ENCODE assay signal across 15 cellular contexts in the genomic region with DNA sequence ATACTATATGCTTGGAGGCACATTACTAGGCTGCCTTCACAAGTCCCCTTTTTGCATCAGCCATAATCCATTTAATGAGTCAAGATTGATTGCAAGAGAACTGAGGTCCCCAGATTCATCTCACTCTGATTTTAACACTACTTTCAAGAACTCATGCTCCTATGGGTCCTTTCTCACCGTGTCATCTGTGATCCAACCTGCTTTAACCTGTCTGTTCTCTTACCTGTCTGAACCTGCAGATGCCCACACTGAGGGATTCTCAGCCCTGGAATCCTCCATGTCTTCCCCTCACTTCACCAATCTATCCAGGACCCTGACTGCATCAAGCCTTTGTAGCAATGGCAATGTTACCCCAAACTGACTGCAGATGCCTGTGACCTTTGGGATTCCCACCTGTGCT. TPM values are rescaled to one million over a fixed set of nuclear protein-coding genes. Genes with fewer than 3 reads are reported as not detected.
A peak's percentile ranks its signal among the peaks of the same experiment; 100 is the strongest.
DNase-seq lines count a peak whose midpoint lies in the region; TF ChIP-seq lines count a peak whose summit lies in the region.
"Had no signal": no experiment of that assay in that cellular context is flagged by ENCODE, and none has a peak within 500 bp of the region (broad histone marks: within the 10 kb centered on the region; RNA-seq: fewer than 3 reads in every experiment).

No MANE protein-coding gene starts in this region.

- no peak overlapping the region for H3K27ac ChIP-seq in mammary epithelial cell (ENCODE audit: insufficient read depth, low read depth, low read length)
- no peak overlapping the region for H3K27ac ChIP-seq in mesenchymal stem cell (ENCODE audit: low read length, poor library complexity, severe bottlenecking)
- H3K27ac ChIP-seq: 22Rv1, A549, C4-2B, GM23248 had no signal

- H2BK12ac ChIP-seq in mesenchymal stem cell (ENCODE audit: low read length in 2 of 2) = peak overlapping the region; percentile 55 to 74

- H3K27me3 Mint-ChIP-seq in MCF 10A (ENCODE audit: insufficient read depth, unreplicated experiment) = peaks cover 67% of the 10 kb centered on the region

- H3K4me2 ChIP-seq in mammary epithelial cell (ENCODE audit: insufficient read depth, low read depth, low read length) (no peak overlapping the region), mesenchymal stem cell (ENCODE audit: low read length, poor library complexity, severe bottlenecking) (no peak overlapping the region)
- H3K4me2 ChIP-seq: A549 had no signal

- TF ChIP-seq CTCF in mammary epithelial cell (conservative IDR thresholded peaks at IDR 0.05 in 1 of 2, IDR thresholded peaks at IDR 0.05 in 1 of 2; ENCODE audit: extremely low read depth in 1 of 2, insufficient read depth in 1 of 2, low read depth in 1 of 2, low read length in 2 of 2) (no peak), MCF 10A (IDR thresholded peaks at IDR 0.05; ENCODE audit: unreplicated experiment) (no peak), epithelial cell of esophagus (IDR thresholded peaks at IDR 0.05; ENCODE audit: insufficient read depth, low read depth, low read length, missing control alignments) (no peak)

- no peak overlapping the region for H3K4me3 ChIP-seq in mammary epithelial cell (replicated peaks in 1 of 3; ENCODE audit: insufficient read depth in 1 of 3, low read depth in 2 of 3, low read length in 3 of 3)
- H3K4me3 ChIP-seq in epithelial cell of esophagus (ENCODE audit: low read length) = no peak overlapping the region
- no peak overlapping the region for H3K4me3 ChIP-seq in mesenchymal stem cell (ENCODE audit: insufficient read depth in 1 of 2, low read depth in 1 of 2, low read length in 2 of 2)
- H3K4me3 ChIP-seq: A549, GM23248, HAP-1 had no signal

- no peaks in the 10 kb centered on the region for H3K4me1 Mint-ChIP-seq in MCF 10A (ENCODE audit: insufficient read depth, unreplicated experiment)

- no peak overlapping the region for H2BK120ac ChIP-seq in mesenchymal stem cell (ENCODE audit: low read depth, low read length)

- H3K27ac Mint-ChIP-seq in MCF 10A (ENCODE audit: low read depth, unreplicated experiment) = no peak overlapping the region
- H3K27ac Mint-ChIP-seq: CD4-positive, alpha-beta T cell had no signal

- no peaks in the 10 kb centered on the region for H3K36me3 ChIP-seq in mammary epithelial cell (ENCODE audit: insufficient read depth, low read length)
- H3K36me3 ChIP-seq in mesenchymal stem cell (ENCODE audit: control insufficient read depth in 1 of 2, insufficient read depth in 2 of 2, low read depth in 1 of 2, low read length in 2 of 2) = no peaks in the 10 kb centered on the region
- H3K36me3 ChIP-seq: HAP-1 had no signal

- no peak overlapping the region for H3K4me3 Mint-ChIP-seq in MCF 10A (ENCODE audit: unreplicated experiment)
- H3K4me3 Mint-ChIP-seq: CD4-positive, alpha-beta T cell had no signal

- BruUV-seq in mammary epithelial cell (replicated peaks; lab: Mats Ljungman, UMichigan) (no TSS peak), MCF 10A (replicated peaks; lab: Mats Ljungman, UMichigan) (no TSS peak)

- no peaks in the 10 kb centered on the region for H3K79me2 ChIP-seq in mammary epithelial cell (ENCODE audit: insufficient read depth, low read length)

- H3K14ac ChIP-seq in mesenchymal stem cell (ENCODE audit: low read length in 2 of 2) = no peak overlapping the region

- peak; percentile 26 for DNase-seq in mammary epithelial cell
- no peak for DNase-seq in MCF 10A (ENCODE audit: unreplicated experiment)
- DNase-seq in epithelial cell of esophagus (ENCODE audit: low read depth) = peak; percentile 75
- DNase-seq in mesenchymal stem cell = no peak
- no peak for DNase-seq in activated CD4-positive, CD25-positive, alpha-beta regulatory T cell (lab: John Stamatoyannopoulos, UW)
- DNase-seq in activated CD8-positive, alpha-beta memory T cell treated with anti-CD3 and anti-CD28 coated beads for 24 hours = no peak
- DNase-seq in activated CD4-positive, alpha-beta T cell treated with anti-CD3 and anti-CD28 coated beads, Interleukin-2, amount 50 U/mL, for 48 hours = no peak
- DNase-seq: AML-193; Caco-2; CD4-positive, alpha-beta T cell; GM23248 had no signal

- H4K20me1 ChIP-seq in mammary epithelial cell (ENCODE audit: insufficient read depth, low read length) = no peaks in the 10 kb centered on the region

- CTCF ChIA-PET in mammary epithelial cell (lab: Charles Lee; ENCODE audit: low non-redundant PET) (no interaction called here), MCF 10A (lab: Yijun Ruan, JAX) (interaction anchor here (1.1 to 2.0 kb wide), 2 partner anchors 12 to 20 kb away, joined by 3 to 6 read pairs; no protein-coding TSS in a partner anchor)

- POLR2A ChIA-PET in MCF 10A (lab: Yijun Ruan, JAX) = no interaction called here

- H2BK15ac ChIP-seq in mesenchymal stem cell (ENCODE audit: low read depth, poor library complexity, severe bottlenecking) = no peak overlapping the region

- no peak overlapping the region for H2BK5ac ChIP-seq in mesenchymal stem cell (ENCODE audit: low read depth, low read length, poor library complexity, severe bottlenecking)

- no peaks in the 10 kb centered on the region for H3K36me3 Mint-ChIP-seq in MCF 10A (ENCODE audit: insufficient read depth, unreplicated experiment)

- H3K4me1 ChIP-seq in mammary epithelial cell (ENCODE audit: insufficient read depth, low read length) = peaks cover 9% of the 10 kb centered on the region
- H3K4me1 ChIP-seq in mesenchymal stem cell (ENCODE audit: control insufficient read depth, insufficient read depth, low read depth, low read length) = no peaks in the 10 kb centered on the region
- H3K4me1 ChIP-seq: A549, Caco-2 had no signal

- no peak overlapping the region for H4K91ac ChIP-seq in mesenchymal stem cell (ENCODE audit: low read length)

- WGBS in mammary epithelial cell (ENCODE audit: low coverage, missing lambda C conversion rate) = 0% methylated on average over 1 of the region's 1 CpG
- 94% methylated on average over 1 of the region's 1 CpG for WGBS in mesenchymal stem cell

- H3K9ac ChIP-seq in mammary epithelial cell (ENCODE audit: insufficient read depth, low read length) (no peak overlapping the region), mesenchymal stem cell (ENCODE audit: low read length) (no peak overlapping the region)
- H3K9ac ChIP-seq: GM23248 had no signal

- intact Hi-C loops in mammary epithelial cell (cut with micrococcal nuclease) (no loop called here), MCF 10A (cut with micrococcal nuclease) (no loop called here)

- H4K8ac ChIP-seq in mesenchymal stem cell (ENCODE audit: low read length) = no peak overlapping the region

- no peaks in the 10 kb centered on the region for H3K9me3 Mint-ChIP-seq in MCF 10A (ENCODE audit: unreplicated experiment)
- H3K9me3 Mint-ChIP-seq: CD4-positive, alpha-beta T cell had no signal

- peaks cover 4% of the 10 kb centered on the region for H3K27me3 ChIP-seq in mammary epithelial cell (ENCODE audit: insufficient read depth, low read length)
- peaks cover 34 to 63% of the 10 kb centered on the region in 2 experiments for H3K27me3 ChIP-seq in mesenchymal stem cell (ENCODE audit: control insufficient read depth in 1 of 2, insufficient read depth in 1 of 2, low read length in 2 of 2)

- dilution Hi-C loops in mammary epithelial cell (cut with HindIII; ENCODE audit: low sequenced_read_pairs) = no loop called here

- H3K9me3 ChIP-seq in mammary epithelial cell (replicated peaks; ENCODE audit: insufficient read depth, low read length) (peaks cover 10% of the 10 kb centered on the region), mesenchymal stem cell (ENCODE audit: control insufficient read depth, low read length) (no peaks in the 10 kb centered on the region)
- H3K9me3 ChIP-seq: A549, Caco-2, HAP-1 had no signal

- peak overlapping the region in 1 of 2 experiments; percentile 43 for H3K4ac ChIP-seq in mesenchymal stem cell (ENCODE audit: low read depth in 1 of 2, low read length in 2 of 2)

- peak overlapping the region in 1 of 2 experiments; percentile 88 for H3K18ac ChIP-seq in mesenchymal stem cell (ENCODE audit: low read depth in 1 of 2, low read length in 2 of 2)

- no peaks in the 10 kb centered on the region for H3K79me1 ChIP-seq in mesenchymal stem cell (replicated peaks; ENCODE audit: low read length, poor library complexity, severe bottlenecking)

- H2AFZ ChIP-seq in mammary epithelial cell (ENCODE audit: low read depth, low read length) (peak overlapping the region; percentile 32), mesenchymal stem cell (ENCODE audit: low read depth, low read length) (no peak overlapping the region)
- H2AFZ ChIP-seq: GM23248 had no signal

- in situ Hi-C loops in mammary epithelial cell (cut with MboI; ENCODE audit: low sequenced_read_pairs in 2 of 2) = no loop called here

- no peak overlapping the region for H2AK5ac ChIP-seq in mesenchymal stem cell (ENCODE audit: low read length, severe bottlenecking)

- H3K23ac ChIP-seq in mesenchymal stem cell (ENCODE audit: low read length in 2 of 2) = no peak overlapping the region

RNA-seq across cellular contexts. Expression of a gene that starts 25.8 kb away (rescaled TPM):
- total RNA-seq in mammary epithelial cell (10 to 100 TPM; 70.0 to 75.5 TPM), MCF 10A (2022) (163 and 184 TPM in 2 replicates)
- polyA plus RNA-seq in mammary epithelial cell = 49.0 TPM
- polyA minus RNA-seq in mammary epithelial cell = 64.4 TPM
- 36.0 TPM for polyA plus RNA-seq in mesenchymal stem cell (2013, experiment 1 of 2)
- polyA plus RNA-seq in mesenchymal stem cell (2013, experiment 2 of 2) = 36.7 TPM

Comparison
In these comparisons a context has a peak if more than half of its experiments do, and no peak if none do; other contexts are left out.
1. DNase-seq: peak in mammary epithelial cell (single experiment) and epithelial cell of esophagus (single experiment); none in MCF 10A (single experiment), mesenchymal stem cell (single experiment), activated CD4-positive, CD25-positive, alpha-beta regulatory T cell (0 of 4), activated CD8-positive, alpha-beta memory T cell treated with anti-CD3 and anti-CD28 coated beads for 24 hours (single experiment) and activated CD4-positive, alpha-beta T cell treated with anti-CD3 and anti-CD28 coated beads, Interleukin-2, amount 50 U/mL, for 48 hours (0 of 2).